9 cellular contexts compared by ENCODE assay signal in genomic region chr16:2471016-2471652, GRCh38. TPM values are rescaled to one million over a fixed set of nuclear protein-coding genes. Genes with fewer than 3 reads are reported as not detected.
DNase-seq lines count a peak whose midpoint lies in the region; ATAC-seq and TF ChIP-seq lines count a peak whose summit lies in the region.
"Had no signal": no experiment of that assay in that cellular context is flagged by ENCODE, and none has a peak within 500 bp of the region (broad histone marks: within the 10 kb centered on the region; RNA-seq: fewer than 3 reads in every experiment).

NTN3 (plus strand) TSS chr16:2471297; CDS start chr16:2471702, 405 bp downstream.

- WGBS in SK-N-SH (ENCODE audit: low lambda C conversion rate): 25% methylated on average over 4 of the region's 59 CpGs
- 2% methylated on average over 41 of the region's 59 CpGs; no CpG with 5 or more reads in 1 of the 2 donors for WGBS in body of pancreas, 2 donors

- no peaks in the 10 kb centered on the region for H3K36me3 ChIP-seq in H7 (replicated peaks; ENCODE audit: control insufficient read depth, insufficient read depth, low read length)
- no peaks in the 10 kb centered on the region for H3K36me3 ChIP-seq in SK-N-SH (replicated peaks in 1 of 2; ENCODE audit: control insufficient read depth in 1 of 2, insufficient read depth in 2 of 2, low read length in 1 of 2)
- no peaks in the 10 kb centered on the region for H3K36me3 ChIP-seq in body of pancreas (replicated peaks in 1 of 2; ENCODE audit: insufficient read depth in 1 of 2, low read depth in 2 of 2)

- no peaks in the 10 kb centered on the region for H3K9me2 ChIP-seq in SK-N-SH

- no peaks in the 10 kb centered on the region for H3K9me3 ChIP-seq in SK-N-SH
- H3K9me3 ChIP-seq in body of pancreas: no peaks in the 10 kb centered on the region

- no peak for TF ChIP-seq RAD21 in SK-N-SH (IDR thresholded peaks at IDR 0.05; ENCODE audit: low read length)

- H4K20me1 ChIP-seq in SK-N-SH (ENCODE audit: insufficient read depth): no peaks in the 10 kb centered on the region

- peaks cover 7% of the 10 kb centered on the region; the same call in 1 of the 2 replicates for H3K79me2 ChIP-seq in SK-N-SH (ENCODE audit: insufficient read depth)

- H3K27me3 ChIP-seq in H7 (ENCODE audit: control insufficient read depth, insufficient read depth, low read length): peaks cover 56% of the 10 kb centered on the region
- H3K27me3 ChIP-seq in SK-N-SH (ENCODE audit: insufficient read depth): no peaks in the 10 kb centered on the region
- H3K27me3 ChIP-seq in body of pancreas: no peaks in the 10 kb centered on the region

- POLR2A ChIA-PET in SK-N-SH (lab: Yijun Ruan, JAX): interaction anchor here (0.6 to 4.6 kb wide), 5 partner anchors 12 to 986 kb away, joined by 3 to 44 read pairs (median 3); no protein-coding TSS in a partner anchor

- intact Hi-C loops in body of pancreas (cut with DNase I): no loop called here

- TF ChIP-seq CTCF in SK-N-SH (IDR thresholded peaks at IDR 0.05): no peak
- TF ChIP-seq CTCF in body of pancreas (IDR thresholded peaks at IDR 0.05): no peak

- H3K9ac ChIP-seq in SK-N-SH: no peak within 1 kb of the TSS

- DNase-seq in 8988T: peak; percentile 47
- peak; percentile 96 for DNase-seq in H7
- DNase-seq in SK-N-SH: peak; percentile 91
- DNase-seq in iPS-NIHi11 (ENCODE audit: low spot score): peak; percentile 82
- no peak for DNase-seq in body of pancreas
- DNase-seq in NCI-H226: no peak

- peak within 1 kb of the TSS; percentile 37; the same call in 1 of the 2 replicates for H3K4me2 ChIP-seq in SK-N-SH

- peaks cover 6 to 72% of the 10 kb centered on the region in 2 experiments; a peak in 3 of 4 replicates for H3K4me1 ChIP-seq in SK-N-SH (ENCODE audit: control insufficient read depth in 1 of 2, insufficient read depth in 2 of 2, low read depth in 1 of 2, low read length in 1 of 2)
- H3K4me1 ChIP-seq in body of pancreas: peaks cover 65% of the 10 kb centered on the region

- TF ChIP-seq POLR2A in body of pancreas (IDR thresholded peaks at IDR 0.05): no peak

- TF ChIP-seq EP300 in SK-N-SH (IDR thresholded peaks at IDR 0.05; ENCODE audit: borderline replicate concordance in 1 of 2, low read depth in 1 of 2, low read length in 1 of 2): peak in 1 of 2 experiments; percentile 18; a peak in 1 of 4 replicates

- peak within 1 kb of the TSS in 1 of 2 experiments; percentile 97; a peak in 2 of 4 replicates for H3K27ac ChIP-seq in SK-N-SH (ENCODE audit: low read depth in 2 of 2, low read length in 1 of 2)
- H3K27ac ChIP-seq in body of pancreas: no peak within 1 kb of the TSS

- no peak within 1 kb of the TSS for H2AFZ ChIP-seq in SK-N-SH (ENCODE audit: low read depth)

- peaks cover 5% of the 10 kb centered on the region for H3F3A ChIP-seq in SK-N-SH (replicated peaks; ENCODE audit: insufficient read depth)

- H3K4me3 ChIP-seq in H7 (ENCODE audit: insufficient read depth, low read depth, low read length) (peak within 1 kb of the TSS; percentile 37), SK-N-SH (ENCODE audit: low read depth in 2 of 2, low read length in 1 of 2) (peak within 1 kb of the TSS in 1 of 2 experiments; percentile 36; a peak in 2 of 4 replicates), body of pancreas (no peak within 1 kb of the TSS)

- ATAC-seq in body of pancreas (no peak), GM21423 (IDR thresholded peaks at IDR 0.05; ENCODE audit: unreplicated experiment) (no peak), GM19397 (IDR thresholded peaks at IDR 0.05; ENCODE audit: unreplicated experiment) (no peak)

- CTCF ChIA-PET in SK-N-SH (lab: Yijun Ruan, JAX): interaction anchor here (0.8 to 3.6 kb wide), 6 partner anchors 12 to 276 kb away, joined by 3 to 32 read pairs (median 4); no protein-coding TSS in a partner anchor

TF ChIP-seq in SK-N-SH, 30 proteins besides CTCF, POLR2A, EP300 and RAD21:
- TF ChIP-seq NFIC (IDR thresholded peaks at IDR 0.05; ENCODE audit: borderline replicate concordance) (no peak), FOSL2 (IDR thresholded peaks at IDR 0.05; ENCODE audit: borderline replicate concordance, low read depth) (no peak), USF1 (IDR thresholded peaks at IDR 0.05; ENCODE audit: borderline replicate concordance, low read depth) (no peak), TEAD4 (IDR thresholded peaks at IDR 0.05; ENCODE audit: borderline replicate concordance, insufficient read depth) (no peak), REST (IDR thresholded peaks at IDR 0.05; ENCODE audit: low read depth, low read length) (no peak), RCOR1 (IDR thresholded peaks at IDR 0.05; ENCODE audit: low read length) (no peak), SMC3 (IDR thresholded peaks at IDR 0.05; ENCODE audit: low read depth, low read length) (no peak), PBX3 (IDR thresholded peaks at IDR 0.05) (no peak), MXI1 (IDR thresholded peaks at IDR 0.05; ENCODE audit: low read depth, low read length) (peak; percentile 46; the same call in 1 of the 2 replicates), CHD2 (IDR thresholded peaks at IDR 0.05; ENCODE audit: low read length, partially characterized antibody) (peak; percentile 33), FOXJ3 (CRISPR knock-in tag; IDR thresholded peaks at IDR 0.05) (no peak), TCF12 (IDR thresholded peaks at IDR 0.05) (no peak)

RNA-seq across cellular contexts. Expression of gene NTN3, which starts in this region (rescaled TPM):
- total RNA-seq in H7 (2014; rRNA removed; shearing (Covaris generic)): 0.73 TPM in 1 of 2 replicates, not detected in the other
- polyA plus RNA-seq in SK-N-SH (2012; rRNA removed): 0.26 and 0.28 TPM in 2 replicates
- polyA plus RNA-seq in SK-N-SH (2012; cell fraction: cytosol; rRNA removed): 0.10 and 0.29 TPM in 2 replicates
- polyA plus RNA-seq in SK-N-SH (2012; cell fraction: nucleus; rRNA removed): 0.56 and 1.4 TPM in 2 replicates
- not detected for total RNA-seq in body of pancreas
- total RNA-seq: T-helper 2 cell treated with Interferon-gamma antibody and Interleukin-4, amounts not matched to agents 100 ng/mL and 5 ng/mL, for 36 hours had no signal

Comparison
In these comparisons a context has a peak if more than half of its experiments do, and no peak if none do; other contexts are left out.
1. Peak in DNase-seq and H3K4me3 ChIP-seq in H7; RNA of the gene not detected or under 1 TPM.
2. DNase-seq: peak in 8988T (single experiment), SK-N-SH (single experiment) and iPS-NIHi11 (single experiment); none in body of pancreas (0 of 4) and NCI-H226 (single experiment).